8 cellular contexts compared by ENCODE assay signal in the genomic region with DNA sequence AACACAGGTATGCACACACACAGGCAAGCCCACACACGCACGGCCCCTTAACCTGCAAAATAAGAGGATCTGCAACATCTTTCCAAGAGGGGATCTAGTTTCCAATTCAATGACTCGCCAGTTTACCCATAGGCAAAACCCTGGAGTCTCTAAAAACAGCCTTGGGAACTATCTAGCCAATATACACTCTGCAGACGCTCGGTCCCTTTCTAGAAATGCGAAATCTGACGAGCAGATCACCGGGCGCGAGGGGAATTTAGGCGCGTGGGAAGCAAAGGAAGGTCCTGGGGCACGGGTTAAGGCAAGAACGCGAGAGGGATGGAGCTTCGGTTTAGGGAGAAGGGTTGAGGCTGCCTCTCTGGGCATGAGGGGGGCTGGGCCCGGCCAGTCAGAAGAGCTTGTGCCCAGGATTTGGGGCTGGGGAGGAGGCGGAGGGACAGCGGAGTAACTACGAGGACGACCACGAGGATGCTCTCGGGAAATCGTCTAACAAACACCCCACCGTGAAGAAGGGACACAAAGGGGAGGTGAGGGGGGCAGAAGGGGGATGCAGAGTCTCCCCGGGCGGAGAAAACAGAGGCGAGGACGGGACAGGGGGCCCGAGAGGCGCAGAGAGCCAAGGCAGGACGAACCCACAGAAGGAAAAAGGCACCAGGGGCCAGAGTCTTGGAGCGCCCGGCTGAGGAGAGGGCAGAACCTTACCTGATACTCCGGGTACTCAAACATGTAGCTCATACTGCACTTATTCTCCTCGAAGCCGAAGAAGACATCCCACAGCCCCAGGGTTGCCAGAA. TPM values are rescaled to one million over a fixed set of nuclear protein-coding genes. Genes with fewer than 3 reads are reported as not detected.
A peak's percentile ranks its signal among the peaks of the same experiment; 100 is the strongest.
DNase-seq lines count a peak whose midpoint lies in the region; ATAC-seq and TF ChIP-seq lines count a peak whose summit lies in the region.

No MANE protein-coding gene starts in this region.

- POLR2A ChIA-PET in activated CD8-positive, alpha-beta T cell treated with anti-CD3 and anti-CD28 coated beads, Interleukin-2, amount 10 ng/mL, durations not matched to agents 7 days and 5 days (lab: Charles Lee) = interaction anchor here (0.7 to 7.6 kb wide), 9 partner anchors 10 to 127 kb away, joined by 3 to 100 read pairs (median 3); partner anchors contain the start of gene GTF3C3

- no peaks in the 10 kb centered on the region for H3K27me3 ChIP-seq in mucosa of rectum (ENCODE audit: control insufficient read depth in 2 of 2, insufficient read depth in 2 of 2, low read length in 2 of 2)
- H3K27me3 ChIP-seq in suprapubic skin = no peaks in the 10 kb centered on the region

- H3K4me1 ChIP-seq in mucosa of rectum (ENCODE audit: control insufficient read depth in 2 of 2, insufficient read depth in 2 of 2, low read length in 2 of 2) = peaks cover 6% of the 10 kb centered on the region in 2 donors
- H3K4me1 ChIP-seq in suprapubic skin = peaks cover 28% of the 10 kb centered on the region

- H3K27ac Mint-ChIP-seq in activated CD8-positive, alpha-beta T cell treated with anti-CD3 and anti-CD28 coated beads, Interleukin-2, amount 10 ng/mL, durations not matched to agents 7 days and 5 days = peak overlapping the region; percentile 96

- H3K27me3 Mint-ChIP-seq in activated CD8-positive, alpha-beta T cell treated with anti-CD3 and anti-CD28 coated beads, Interleukin-2, amount 10 ng/mL, durations not matched to agents 7 days and 5 days (ENCODE audit: low read depth) = no peaks in the 10 kb centered on the region

- peak; percentile 34 for ATAC-seq in HG02798 (IDR thresholded peaks at IDR 0.05; ENCODE audit: poor library complexity, unreplicated experiment)
- peak; percentile 39 for ATAC-seq in activated CD8-positive, alpha-beta T cell treated with anti-CD3 and anti-CD28 coated beads, Interleukin-2, amount 10 ng/mL, durations not matched to agents 7 days and 5 days

- H3K4me3 ChIP-seq in GM12875 (ENCODE audit: low read depth, low read length) (peak overlapping the region; percentile 60), epithelial cell of esophagus (ENCODE audit: low read length) (peak overlapping the region; percentile 95), mucosa of rectum (ENCODE audit: low read length in 2 of 2) (peak overlapping the region; percentile 84 to 98), suprapubic skin (peak overlapping the region; percentile 84)

- peaks cover 43% of the 10 kb centered on the region for H3K4me1 Mint-ChIP-seq in activated CD8-positive, alpha-beta T cell treated with anti-CD3 and anti-CD28 coated beads, Interleukin-2, amount 10 ng/mL, durations not matched to agents 7 days and 5 days (ENCODE audit: low read depth)

- peak overlapping the region; percentile 93 for H3K4me3 Mint-ChIP-seq in activated CD8-positive, alpha-beta T cell treated with anti-CD3 and anti-CD28 coated beads, Interleukin-2, amount 10 ng/mL, durations not matched to agents 7 days and 5 days

- TF ChIP-seq EP300 in suprapubic skin (IDR thresholded peaks at IDR 0.05) = no peak

- peak overlapping the region; percentile 83 to 95 for H3K9ac ChIP-seq in mucosa of rectum (ENCODE audit: low read depth in 1 of 2, low read length in 2 of 2)

- H3K9me3 ChIP-seq in mucosa of rectum (ENCODE audit: control insufficient read depth in 2 of 2, low read length in 2 of 2) (no peaks in the 10 kb centered on the region), suprapubic skin (no peaks in the 10 kb centered on the region)

- under 1% methylated on average over 37 of the region's 37 CpGs for WGBS in suprapubic skin

- no peak for TF ChIP-seq POLR2A in suprapubic skin (IDR thresholded peaks at IDR 0.05)

- H3K36me3 Mint-ChIP-seq in activated CD8-positive, alpha-beta T cell treated with anti-CD3 and anti-CD28 coated beads, Interleukin-2, amount 10 ng/mL, durations not matched to agents 7 days and 5 days (ENCODE audit: low read depth) = peaks cover 29% of the 10 kb centered on the region

- H3K9me3 Mint-ChIP-seq in activated CD8-positive, alpha-beta T cell treated with anti-CD3 and anti-CD28 coated beads, Interleukin-2, amount 10 ng/mL, durations not matched to agents 7 days and 5 days (ENCODE audit: insufficient read depth) = no peaks in the 10 kb centered on the region

- H3K36me3 ChIP-seq in mucosa of rectum (ENCODE audit: control insufficient read depth in 2 of 2, insufficient read depth in 2 of 2, low read length in 2 of 2) (no peaks in the 10 kb centered on the region), suprapubic skin (no peaks in the 10 kb centered on the region)

- peak overlapping the region; percentile 84 for H3K27ac ChIP-seq in 22Rv1
- peak overlapping the region; percentile 83 to 88 for H3K27ac ChIP-seq in mucosa of rectum (ENCODE audit: low read depth in 2 of 2, low read length in 2 of 2)
- peak overlapping the region; percentile 93 for H3K27ac ChIP-seq in suprapubic skin

- no peak for TF ChIP-seq CTCF in 22Rv1 (IDR thresholded peaks at IDR 0.05)
- TF ChIP-seq CTCF in GM12875 (IDR thresholded peaks at IDR 0.05; ENCODE audit: borderline replicate concordance, insufficient read depth, low read depth, low read length) = no peak
- no peak for TF ChIP-seq CTCF in epithelial cell of esophagus (IDR thresholded peaks at IDR 0.05; ENCODE audit: insufficient read depth, low read depth, low read length, missing control alignments)
- TF ChIP-seq CTCF in suprapubic skin (IDR thresholded peaks at IDR 0.05) = no peak

- CTCF ChIA-PET in activated CD8-positive, alpha-beta T cell treated with anti-CD3 and anti-CD28 coated beads, Interleukin-2, amount 10 ng/mL, durations not matched to agents 7 days and 5 days (lab: Charles Lee) = interaction anchor here (1.9 kb wide), 1 partner anchor 11 kb away, joined by 13 read pairs; no protein-coding TSS in a partner anchor

- DNase-seq in NCI-H146 treated with DMSO at 0.1 percent for 48 hours (lab: John Stamatoyannopoulos, UW; ENCODE audit: unreplicated experiment) = peak; percentile 20
- DNase-seq in activated CD8-positive, alpha-beta T cell treated with anti-CD3 and anti-CD28 coated beads, Interleukin-2, amount 10 ng/mL, durations not matched to agents 7 days and 5 days = peak; percentile 39
- DNase-seq in epithelial cell of esophagus (ENCODE audit: low read depth) = peak; percentile 83
- peak in 1 of 2 donors; percentile 67 for DNase-seq in suprapubic skin (ENCODE audit: low spot score in 2 of 2)

RNA-seq across cellular contexts. Expression of gene PGAP1, which starts 0.5 kb away (rescaled TPM):
- 10 to 100 TPM; 33.9 to 39.5 TPM for total RNA-seq in activated CD8-positive, alpha-beta T cell treated with anti-CD3 and anti-CD28 coated beads, Interleukin-2, amount 10 ng/mL, durations not matched to agents 7 days and 5 days
- 10 to 100 TPM; 16.8 to 84.2 (median 32.2) TPM for total RNA-seq in suprapubic skin
